ENCODE assay signal across 8 cellular contexts in genomic region chr16:15888072-15888976, GRCh38. TPM values are rescaled to one million over a fixed set of nuclear protein-coding genes. Genes with fewer than 3 reads are reported as not detected.
DNase-seq lines count a peak whose midpoint lies in the region; ATAC-seq and TF ChIP-seq lines count a peak whose summit lies in the region.

Gene CEP20, minus strand, starts transcription at chr16:15888603. Its CDS starts 18 bp downstream, at chr16:15888585.

- H3K4me1 Mint-ChIP-seq in osteocyte (ENCODE audit: unreplicated experiment), result peaks cover 32% of the 10 kb centered on the region

- peak; percentile 95 for ATAC-seq in HG02610 (IDR thresholded peaks at IDR 0.05; ENCODE audit: unreplicated experiment)
- ATAC-seq in activated naive CD4-positive, alpha-beta T cell treated with anti-CD3 and anti-CD28 coated beads, Interleukin-2, amount 50 U/mL, for 72 hours, result peak; percentile 99

- peak within 1 kb of the TSS; percentile 93 to 99 for H3K27ac Mint-ChIP-seq in activated naive CD4-positive, alpha-beta T cell treated with anti-CD3 and anti-CD28 coated beads, Interleukin-2, amount 50 U/mL, for 72 hours
- peak within 1 kb of the TSS; percentile 97 for H3K27ac Mint-ChIP-seq in osteocyte (ENCODE audit: unreplicated experiment)

- peak within 1 kb of the TSS; percentile 73 for H3K4me3 ChIP-seq in thymus (ENCODE audit: low read length)

- H3K9me3 ChIP-seq in thymus (ENCODE audit: control insufficient read depth), result no peaks in the 10 kb centered on the region

- no peak for TF ChIP-seq CTCF in GM10266 (IDR thresholded peaks at IDR 0.05; ENCODE audit: control insufficient read depth, insufficient read depth, low read depth, missing control alignments)
- peak; percentile 13 for TF ChIP-seq CTCF in osteocyte (IDR thresholded peaks at IDR 0.05)

- peaks cover 1% of the 10 kb centered on the region for H3K36me3 ChIP-seq in thymus (ENCODE audit: control insufficient read depth, insufficient read depth)

- H3K4me1 ChIP-seq in thymus (ENCODE audit: control insufficient read depth, insufficient read depth, low read length), result peaks cover 13% of the 10 kb centered on the region

- H3K27me3 ChIP-seq in thymus (ENCODE audit: control insufficient read depth, insufficient read depth), result no peaks in the 10 kb centered on the region

- no peaks in the 10 kb centered on the region for H3K27me3 Mint-ChIP-seq in osteocyte (ENCODE audit: unreplicated experiment)

- H3K9me3 Mint-ChIP-seq in activated naive CD4-positive, alpha-beta T cell treated with anti-CD3 and anti-CD28 coated beads, Interleukin-2, amount 50 U/mL, for 72 hours, result no peaks in the 10 kb centered on the region
- no peaks in the 10 kb centered on the region for H3K9me3 Mint-ChIP-seq in osteocyte (ENCODE audit: unreplicated experiment)

- DNase-seq in GM10266 (ENCODE audit: extremely low spot score), result peak; percentile 98
- peak; percentile 99 for DNase-seq in NCI-H1092 treated with DMSO at 0.1 percent for 48 hours (lab: John Stamatoyannopoulos, UW)
- peak; percentile 93 for DNase-seq in SKM-1 (lab: John Stamatoyannopoulos, UW; ENCODE audit: unreplicated experiment)
- DNase-seq in activated naive CD4-positive, alpha-beta T cell treated with anti-CD3 and anti-CD28 coated beads, Interleukin-2, amount 50 U/mL, for 72 hours (ENCODE audit: low spot score in 2 of 2), result peak; percentile 99
- peak; percentile 99 for DNase-seq in glomerular visceral epithelial cell (ENCODE audit: extremely low spot score)
- DNase-seq in osteocyte (ENCODE audit: extremely low spot score, unreplicated experiment), result peak; percentile 100

- under 1% methylated on average over 41 of the region's 41 CpGs for WGBS in thymus

- peak within 1 kb of the TSS; percentile 98 for H3K4me3 Mint-ChIP-seq in osteocyte (ENCODE audit: unreplicated experiment)

- peak within 1 kb of the TSS; percentile 87 for H3K27ac ChIP-seq in thymus (ENCODE audit: low read depth)

- H3K36me3 Mint-ChIP-seq in activated naive CD4-positive, alpha-beta T cell treated with anti-CD3 and anti-CD28 coated beads, Interleukin-2, amount 50 U/mL, for 72 hours, result peaks cover 6 to 13% of the 10 kb centered on the region in 2 donors
- peaks cover 4% of the 10 kb centered on the region for H3K36me3 Mint-ChIP-seq in osteocyte (ENCODE audit: unreplicated experiment)

RNA-seq across cellular contexts. Expression of gene CEP20, which starts in this region (rescaled TPM):
- 10 to 100 TPM; 38.7 to 97.5 TPM for total RNA-seq in activated naive CD4-positive, alpha-beta T cell treated with anti-CD3 and anti-CD28 coated beads, Interleukin-2, amount 50 U/mL, for 72 hours
- total RNA-seq in osteocyte, result 24.3 and 31.2 TPM in 2 replicates
- 34.0 TPM for polyA plus RNA-seq in thymus

Comparison
In these comparisons a context has a peak if more than half of its experiments do, and no peak if none do; other contexts are left out.
1. Peak in every context shown above with its lines: DNase-seq, ATAC-seq, H3K4me3 ChIP-seq and H3K27ac ChIP-seq.